ENCODE assay signal across 21 cellular contexts in genomic region chr11:38948392-38948791, GRCh38.
DNase-seq lines count a peak whose midpoint lies in the region; TF ChIP-seq lines count a peak whose summit lies in the region.
"Had no signal": no experiment of that assay in that cellular context is flagged by ENCODE, and none has a peak within 500 bp of the region (broad histone marks: within the 10 kb centered on the region; RNA-seq: fewer than 3 reads in every experiment).

No MANE protein-coding gene starts in this region.

- 0 out of 2 replicates have a peak overlapping the region, but pooled peaks have one; percentile 17 for H3K27ac ChIP-seq in OCI-LY3 (ENCODE audit: low read length)
- H3K27ac ChIP-seq in colonic mucosa: no peak overlapping the region
- no peak overlapping the region for H3K27ac ChIP-seq in dorsolateral prefrontal cortex
- H3K27ac ChIP-seq: 22Rv1; BLaER1 treated with 17β-estradiol and CSF1 and Interleukin-3, amounts not matched to agents 10 nM and 100 nM; GM23248 had no signal

- TF ChIP-seq CTCF in OCI-LY3 (IDR thresholded peaks at IDR 0.05; ENCODE audit: low read depth, low read length): no peak
- TF ChIP-seq CTCF in colonic mucosa (IDR thresholded peaks at IDR 0.05): no peak
- TF ChIP-seq CTCF in dorsolateral prefrontal cortex (IDR thresholded peaks at IDR 0.05 in 54 of 56, conservative IDR thresholded peaks at IDR 0.05 in 2 of 56; ENCODE audit: low read depth in 1 of 56, partially characterized antibody in 56 of 56): no peak

- peak; percentile 4 for DNase-seq in SKM-1 treated with dmso at 0.1 percent for 144 hours (lab: John Stamatoyannopoulos, UW; ENCODE audit: unreplicated experiment)
- DNase-seq in SKM-1 (lab: John Stamatoyannopoulos, UW; ENCODE audit: unreplicated experiment): no peak
- DNase-seq in KBM-7: peak; percentile 1
- no peak for DNase-seq in NCI-H774 (lab: John Stamatoyannopoulos, UW)
- DNase-seq in colonic mucosa: no peak
- no peak for DNase-seq in dorsolateral prefrontal cortex
- DNase-seq: ACHN; AML-193; BE2C; CD4-positive, alpha-beta T cell; CD8-positive, alpha-beta memory T cell; DMS 273 treated with DMSO at 0.1 percent for 48 hours; DMS79; EL; GDM1; GM23248; H9 had no signal

- H3K4me3 ChIP-seq in OCI-LY3 (ENCODE audit: low read length) (no peak overlapping the region), colonic mucosa (no peak overlapping the region), dorsolateral prefrontal cortex (no peak overlapping the region)
- H3K4me3 ChIP-seq: BLaER1 treated with 17β-estradiol and CSF1 and Interleukin-3, amounts not matched to agents 10 nM and 100 nM; GM12878; GM23248 had no signal

- no peaks in the 10 kb centered on the region for H3K36me3 ChIP-seq in OCI-LY3 (replicated peaks; ENCODE audit: low read depth, low read length)
- H3K36me3 ChIP-seq in colonic mucosa: no peaks in the 10 kb centered on the region
- H3K36me3 ChIP-seq: BE2C; BLaER1 treated with 17β-estradiol and CSF1 and Interleukin-3, amounts not matched to agents 10 nM and 100 nM had no signal

- H3K4me2 ChIP-seq in OCI-LY3 (ENCODE audit: low read length): peak overlapping the region; percentile 52
- H3K4me2 ChIP-seq: BLaER1 treated with 17β-estradiol and CSF1 and Interleukin-3, amounts not matched to agents 10 nM and 100 nM had no signal

- H3K4me1 ChIP-seq in OCI-LY3 (ENCODE audit: low read length) (peaks cover 10% of the 10 kb centered on the region), colonic mucosa (no peaks in the 10 kb centered on the region)
- H3K4me1 ChIP-seq: BE2C; BLaER1 treated with 17β-estradiol and CSF1 and Interleukin-3, amounts not matched to agents 10 nM and 100 nM had no signal

- in situ Hi-C loops in KBM-7 (cut with MboI; ENCODE audit: low pct_unique_long_range_greater_than_20kb, low sequenced_read_pairs): no loop called here

- H2AFZ ChIP-seq in OCI-LY3 (ENCODE audit: low read depth, low read length): no peak overlapping the region
- H2AFZ ChIP-seq: GM23248 had no signal

- intact Hi-C loops in colonic mucosa (cut with DNase I): no loop called here
- intact Hi-C loops in dorsolateral prefrontal cortex (cut with DNase I): no loop called here

- no peaks in the 10 kb centered on the region for H4K20me1 ChIP-seq in OCI-LY3 (ENCODE audit: insufficient read depth, low read length)
- H4K20me1 ChIP-seq: BLaER1 treated with 17β-estradiol and CSF1 and Interleukin-3, amounts not matched to agents 10 nM and 100 nM had no signal

- H3K27me3 ChIP-seq in OCI-LY3 (ENCODE audit: low read depth, low read length) (no peaks in the 10 kb centered on the region), colonic mucosa (no peaks in the 10 kb centered on the region), dorsolateral prefrontal cortex (no peaks in the 10 kb centered on the region)
- H3K27me3 ChIP-seq: BE2C; BLaER1 treated with 17β-estradiol and CSF1 and Interleukin-3, amounts not matched to agents 10 nM and 100 nM had no signal

- H3K9ac ChIP-seq in OCI-LY3 (ENCODE audit: low read length) (no peak overlapping the region), colonic mucosa (ENCODE audit: low read depth in 2 of 2, low read length in 2 of 2) (no peak overlapping the region)
- H3K9ac ChIP-seq: BLaER1 treated with 17β-estradiol and CSF1 and Interleukin-3, amounts not matched to agents 10 nM and 100 nM; GM23248 had no signal

- no peaks in the 10 kb centered on the region for H3K79me2 ChIP-seq in OCI-LY3 (ENCODE audit: low read length)

- no peaks in the 10 kb centered on the region for H3K9me3 ChIP-seq in OCI-LY3 (ENCODE audit: insufficient read depth, low read length)
- H3K9me3 ChIP-seq in colonic mucosa: no peaks in the 10 kb centered on the region
- H3K9me3 ChIP-seq: BE2C had no signal

Comparison
In these comparisons a context has a peak if more than half of its experiments do, and no peak if none do; other contexts are left out.
1. DNase-seq: peak in SKM-1 treated with dmso at 0.1 percent for 144 hours (single experiment) and KBM-7 (single experiment); none in SKM-1 (single experiment), NCI-H774 (single experiment), colonic mucosa (single experiment) and dorsolateral prefrontal cortex (0 of 10).